ENCODE assay signal across 18 cellular contexts in the genomic region with DNA sequence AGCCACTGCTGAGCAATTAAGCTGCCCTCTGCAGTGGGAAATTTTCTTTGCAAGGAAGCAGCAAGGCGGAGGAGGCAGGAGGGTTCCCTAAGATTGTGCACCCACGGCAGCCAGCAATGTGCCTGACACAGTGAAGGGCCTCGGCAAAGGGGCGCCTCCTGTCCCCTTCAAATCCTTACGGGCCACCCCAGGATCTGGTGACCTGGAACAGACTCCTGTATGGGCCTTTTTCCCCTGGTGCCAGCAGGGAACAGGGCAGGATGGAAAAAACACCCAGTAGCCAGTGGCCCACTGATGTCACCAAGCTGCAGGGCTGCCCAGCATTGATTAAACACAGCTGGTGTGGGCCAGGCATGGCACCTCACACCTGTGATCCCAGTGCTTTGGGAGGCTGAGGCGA.
A peak's percentile ranks its signal among the peaks of the same experiment; 100 is the strongest.
DNase-seq lines count a peak whose midpoint lies in the region; ATAC-seq and TF ChIP-seq lines count a peak whose summit lies in the region.
"Had no signal": no experiment of that assay in that cellular context is flagged by ENCODE, and none has a peak within 500 bp of the region (broad histone marks: within the 10 kb centered on the region; RNA-seq: fewer than 3 reads in every experiment).

No MANE protein-coding gene starts in this region.

- intact Hi-C loops in left ventricle myocardium inferior (cut with micrococcal nuclease): no loop called here
- intact Hi-C loops in right cardiac atrium (cut with DNase I): no loop called here
- intact Hi-C loops in posterior vena cava (cut with DNase I): no loop called here
- intact Hi-C loops in mucosa of descending colon (cut with DNase I, micrococcal nuclease): no loop called here
- intact Hi-C loops in lower leg skin (cut with DNase I; ENCODE audit: low total_unique reads): no loop called here

- CTCF ChIA-PET in RWPE1 (lab: Yijun Ruan, JAX): interaction anchor here (0.8 kb wide), 1 partner anchor 21 kb away, joined by 4 read pairs; no protein-coding TSS in a partner anchor

- H3K9me3 Mint-ChIP-seq in activated T-cell treated with anti-CD3 and anti-CD28 coated beads, Interleukin-2, amount 50 U/mL, for 4 hours: no peaks in the 10 kb centered on the region

- TF ChIP-seq POLR2A in lower leg skin (IDR thresholded peaks at IDR 0.05): no peak

- H3K27me3 Mint-ChIP-seq in activated T-cell treated with anti-CD3 and anti-CD28 coated beads, Interleukin-2, amount 50 U/mL, for 4 hours (ENCODE audit: low read depth): no peaks in the 10 kb centered on the region

- no peaks in the 10 kb centered on the region for H3K36me3 Mint-ChIP-seq in activated T-cell treated with anti-CD3 and anti-CD28 coated beads, Interleukin-2, amount 50 U/mL, for 4 hours (ENCODE audit: insufficient read depth)

- H3K27ac ChIP-seq in left ventricle myocardium inferior (replicated peaks) (no peak overlapping the region), right cardiac atrium (ENCODE audit: low read length) (no peak overlapping the region), RWPE1 (peak overlapping the region; percentile 22; the same call in 1 of the 2 replicates)
- H3K27ac ChIP-seq: C4-2B had no signal

- H3K9me3 ChIP-seq in left ventricle myocardium inferior (replicated peaks) (peaks cover 5% of the 10 kb centered on the region), right cardiac atrium (ENCODE audit: control insufficient read depth, low read length) (no peaks in the 10 kb centered on the region), mucosa of descending colon (no peaks in the 10 kb centered on the region)

- DNase-seq in left ventricle myocardium inferior (peak; percentile 2), right cardiac atrium (no peak), RWPE1 (ENCODE audit: low spot score) (no peak), posterior vena cava (ENCODE audit: low spot score) (peak; percentile 52), mucosa of descending colon (no peak), lower leg skin (ENCODE audit: low spot score in 2 of 2) (no peak), cortex of kidney (lab: John Stamatoyannopoulos, UW) (no peak)
- no peak for DNase-seq in activated T-cell treated with anti-CD3 and anti-CD28 coated beads, Interleukin-2, amount 50 U/mL, for 4 hours
- DNase-seq: DMS79 treated with DMSO at 0.1 percent for 48 hours; HCEC 1CT; NCI-H1105; NCI-H1694; NCI-H510A; NCI-H748 treated with DMSO at 0.1 percent for 48 hours; NK-92 treated with Interleukin-12 subunit alpha and Interleukin-12 subunit beta, amount 100 ng/mL, for 24 hours; SHP77 treated with DMSO at 0.1 percent for 48 hours had no signal

- TF ChIP-seq CTCF in left ventricle myocardium inferior (IDR thresholded peaks at IDR 0.05; ENCODE audit: borderline replicate concordance) (no peak), RWPE1 (conservative IDR thresholded peaks at IDR 0.05; ENCODE audit: low read depth) (no peak), mucosa of descending colon (IDR thresholded peaks at IDR 0.05) (no peak), lower leg skin (IDR thresholded peaks at IDR 0.05) (no peak)

- H3K4me3 ChIP-seq in left ventricle myocardium inferior: no peak overlapping the region
- no peak overlapping the region for H3K4me3 ChIP-seq in right cardiac atrium (ENCODE audit: low read length)
- no peak overlapping the region for H3K4me3 ChIP-seq in mucosa of descending colon
- no peak overlapping the region for H3K4me3 ChIP-seq in lower leg skin (ENCODE audit: low read depth, poor library complexity, severe bottlenecking)

- peaks cover 61% of the 10 kb centered on the region for H3K4me1 Mint-ChIP-seq in activated T-cell treated with anti-CD3 and anti-CD28 coated beads, Interleukin-2, amount 50 U/mL, for 4 hours (ENCODE audit: low read depth)

- H3K4me3 Mint-ChIP-seq in activated T-cell treated with anti-CD3 and anti-CD28 coated beads, Interleukin-2, amount 50 U/mL, for 4 hours: no peak overlapping the region

- 89% methylated on average over 6 of the region's 6 CpGs for WGBS in right cardiac atrium
- WGBS in lower leg skin, 2 donors: 82 to 94% methylated on average over 6 of the region's 6 CpGs

- H3K4me1 ChIP-seq in left ventricle myocardium inferior (peaks cover 23% of the 10 kb centered on the region), right cardiac atrium (ENCODE audit: control insufficient read depth, insufficient read depth, low read length) (no peaks in the 10 kb centered on the region), mucosa of descending colon (ENCODE audit: low read depth) (peaks cover 11% of the 10 kb centered on the region)

- peaks cover 7% of the 10 kb centered on the region for H3K27me3 ChIP-seq in left ventricle myocardium inferior (ENCODE audit: low read depth)
- H3K27me3 ChIP-seq in right cardiac atrium (ENCODE audit: control insufficient read depth, insufficient read depth): no peaks in the 10 kb centered on the region

- H3K36me3 ChIP-seq in left ventricle myocardium inferior (no peaks in the 10 kb centered on the region), mucosa of descending colon (ENCODE audit: low read depth) (no peaks in the 10 kb centered on the region)

- no peak for ATAC-seq in right cardiac atrium
- no peak for ATAC-seq in mucosa of descending colon
- ATAC-seq in activated T-cell treated with anti-CD3 and anti-CD28 coated beads, Interleukin-2, amount 50 U/mL, for 4 hours: no peak
- ATAC-seq: SK-N-SH treated with all-trans-retinoic acid at 6 μM for 48 hours had no signal

- POLR2A ChIA-PET in RWPE1 (lab: Yijun Ruan, JAX; ENCODE audit: low non-redundant PET): no interaction called here

Comparison
In these comparisons a context has a peak if more than half of its experiments do, and no peak if none do; other contexts are left out.
1. DNase-seq: peak in left ventricle myocardium inferior (single experiment) and posterior vena cava (single experiment); none in right cardiac atrium (0 of 3), RWPE1 (single experiment), mucosa of descending colon (0 of 3), lower leg skin (0 of 2), activated T-cell treated with anti-CD3 and anti-CD28 coated beads, Interleukin-2, amount 50 U/mL, for 4 hours (single experiment) and cortex of kidney (single experiment).